20 cellular contexts compared by ENCODE assay signal in the genomic region with DNA sequence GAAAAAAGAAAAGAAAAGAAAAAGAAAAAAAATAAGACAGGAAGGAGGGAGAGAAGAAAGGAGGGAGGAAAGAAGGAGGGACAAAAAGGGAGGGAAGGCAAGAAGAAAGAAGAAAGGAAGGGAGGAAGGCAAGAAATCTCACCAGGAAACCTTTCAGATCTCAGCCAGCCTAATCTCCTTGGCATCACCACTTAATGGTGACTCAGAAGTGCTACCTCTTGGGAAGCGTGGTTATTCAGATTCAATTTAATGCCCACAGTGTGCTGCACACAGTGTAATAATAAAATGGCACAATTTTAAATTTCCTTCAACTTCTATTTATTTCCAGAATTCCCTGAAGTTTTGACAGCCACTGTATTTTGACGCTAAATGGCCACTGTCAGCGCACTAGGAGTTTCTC. TPM values are rescaled to one million over a fixed set of nuclear protein-coding genes. Genes with fewer than 3 reads are reported as not detected.
DNase-seq lines count a peak whose midpoint lies in the region; TF ChIP-seq lines count a peak whose summit lies in the region.
"Had no signal": no experiment of that assay in that cellular context is flagged by ENCODE, and none has a peak within 500 bp of the region (broad histone marks: within the 10 kb centered on the region; RNA-seq: fewer than 3 reads in every experiment).

No MANE protein-coding gene starts in this region.

- TF ChIP-seq CTCF in epithelial cell of esophagus (IDR thresholded peaks at IDR 0.05; ENCODE audit: insufficient read depth, low read depth, low read length, missing control alignments), result no peak

- DNase-seq in HCEC 1CT (peak; percentile 22), RPMI7951 (ENCODE audit: low read depth) (peak; percentile 9), epithelial cell of esophagus (ENCODE audit: low read depth) (peak; percentile 22), substantia nigra (lab: John Stamatoyannopoulos, UW) (no peak), HuH-7.5 (ENCODE audit: low spot score) (no peak), NCI-H2081 treated with DMSO at 0.1 percent for 48 hours (lab: John Stamatoyannopoulos, UW) (no peak)
- DNase-seq in activated CD4-positive, alpha-beta T cell treated with anti-CD3 and anti-CD28 coated beads, Interleukin-2, amount 50 U/mL, for 48 hours, result no peak
- DNase-seq: activated CD4-positive, CD25-positive, alpha-beta regulatory T cell treated with anti-CD3 and anti-CD28 coated beads, Interleukin-2, amount 50 U/mL, for 72 hours; activated CD8-positive, alpha-beta T cell treated with anti-CD3 and anti-CD28 coated beads, Interleukin-2, amount 10 ng/mL, durations not matched to agents 7 days and 5 days; activated T-cell treated with anti-CD3 and anti-CD28 coated beads, Interleukin-2, amount 50 U/mL, for 1 hour; BE2C; dermis blood vessel endothelial cell; hypothalamus; left ventricle myocardium superior; mucosa of descending colon; NCI-H1436 treated with DMSO at 0.1 percent for 48 hours; NCI-H2171; SW 1271 had no signal

- H3K27ac ChIP-seq in substantia nigra (ENCODE audit: low read depth, low read length, poor library complexity, severe bottlenecking), result no peak overlapping the region
- H3K27ac ChIP-seq: cardiac muscle cell, thoracic aorta had no signal

- H3K4me3 ChIP-seq in epithelial cell of esophagus (ENCODE audit: low read length), result no peak overlapping the region
- H3K4me3 ChIP-seq: cardiac muscle cell, mucosa of descending colon, thoracic aorta had no signal

RNA-seq across cellular contexts. Expression of a gene that starts 50.3 kb away (rescaled TPM):
- 5.1 and 6.5 TPM in 2 replicates for total RNA-seq in RPMI7951 (2014; rRNA removed; shearing (Covaris generic))
- total RNA-seq: activated CD8-positive, alpha-beta T cell treated with anti-CD3 and anti-CD28 coated beads, Interleukin-2, amount 10 ng/mL, durations not matched to agents 7 days and 5 days; dermis blood vessel endothelial cell had no signal

Comparison
In these comparisons a context has a peak if more than half of its experiments do, and no peak if none do; other contexts are left out.
1. DNase-seq: peak in HCEC 1CT (single experiment), RPMI7951 (single experiment) and epithelial cell of esophagus (single experiment); none in substantia nigra (0 of 49), activated CD4-positive, alpha-beta T cell treated with anti-CD3 and anti-CD28 coated beads, Interleukin-2, amount 50 U/mL, for 48 hours (0 of 2), HuH-7.5 (single experiment) and NCI-H2081 treated with DMSO at 0.1 percent for 48 hours (single experiment).